ENCODE assay signal across 2 cellular contexts in genomic region chr5:34486160-34486765, GRCh38.
TF ChIP-seq lines count a peak whose summit lies in the region.

No MANE protein-coding gene starts in this region.

TF ChIP-seq in GM12891, 5 proteins besides CTCF, POLR2A, EP300 and RAD21:
- no peak for TF ChIP-seq SPI1 (IDR thresholded peaks at IDR 0.05; ENCODE audit: low read depth, low read length)
- TF ChIP-seq POU2F2 (IDR thresholded peaks at IDR 0.05; ENCODE audit: low read depth, low read length), result no peak
- TF ChIP-seq PAX5 (IDR thresholded peaks at IDR 0.05; ENCODE audit: insufficient read depth, low read length, severe bottlenecking), result no peak
- no peak for TF ChIP-seq POLR2AphosphoS5 (IDR thresholded peaks at IDR 0.05; ENCODE audit: low read depth, low read length)
- no peak for TF ChIP-seq TAF1 (IDR thresholded peaks at IDR 0.05; ENCODE audit: low read depth, low read length)

TF ChIP-seq in IMR-90, 13 proteins besides CTCF, POLR2A, EP300 and RAD21:
- TF ChIP-seq SMC3 (IDR thresholded peaks at IDR 0.05; ENCODE audit: low read depth, low read length), result peak; percentile 88
- TF ChIP-seq ELK1 (IDR thresholded peaks at IDR 0.05; ENCODE audit: borderline replicate concordance, low read depth, low read length), result no peak
